21 cellular contexts compared by ENCODE assay signal in the genomic region with DNA sequence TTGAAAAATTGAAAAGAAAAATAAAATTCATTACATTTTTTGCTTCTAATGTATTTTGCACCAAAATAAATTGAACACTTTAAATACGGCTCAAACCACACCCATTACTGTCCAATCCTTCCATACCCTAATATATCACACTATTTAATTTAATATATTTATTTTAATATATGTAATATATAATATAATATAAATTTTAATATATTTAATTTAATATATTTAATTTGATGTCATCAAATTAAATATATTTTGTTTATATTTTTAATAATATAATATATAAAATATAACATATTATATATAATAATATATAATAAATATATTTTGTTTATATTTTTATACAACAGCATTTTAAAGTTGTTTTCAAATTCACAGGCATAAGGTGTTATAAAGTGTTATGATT. TPM values are rescaled to one million over a fixed set of nuclear protein-coding genes. Genes with fewer than 3 reads are reported as not detected.
DNase-seq lines count a peak whose midpoint lies in the region; ATAC-seq, FAIRE-seq and TF ChIP-seq lines count a peak whose summit lies in the region.
"Had no signal": no experiment of that assay in that cellular context is flagged by ENCODE, and none has a peak within 500 bp of the region (broad histone marks: within the 10 kb centered on the region; RNA-seq: fewer than 3 reads in every experiment).

No MANE protein-coding gene starts in this region.

- H3K27ac ChIP-seq in small intestine (ENCODE audit: low read depth in 1 of 2, low read length in 1 of 2), result no peak overlapping the region

- no peak overlapping the region for H3K4me3 Mint-ChIP-seq in WTC11
- no peak overlapping the region for H3K4me3 Mint-ChIP-seq in stimulated activated effector memory CD8-positive, alpha-beta T cell treated with anti-CD3 and anti-CD28 coated beads, Interleukin-12 subunit alpha, Interleukin-12 subunit beta, amount 100 ng/mL, for 72 hours
- H3K4me3 Mint-ChIP-seq: CD4-positive, alpha-beta memory T cell; GM23338; H9 had no signal

- FAIRE-seq in G401.6 (lab: Jason Lieb, UNC), result peak; percentile 99
- peak; percentile 70 for FAIRE-seq in frontal cortex (lab: Jason Lieb, UNC)
- peak; percentile 98 for FAIRE-seq in small intestine (lab: Jason Lieb, UNC)
- FAIRE-seq: GM12878, GM19239 had no signal

- ATAC-seq in WTC11, result no peak
- ATAC-seq in stimulated activated effector memory CD8-positive, alpha-beta T cell treated with anti-CD3 and anti-CD28 coated beads, Interleukin-12 subunit alpha, Interleukin-12 subunit beta, amount 100 ng/mL, for 72 hours, result no peak
- ATAC-seq: GM12878, GM23338, HCT116 had no signal

- WGBS in small intestine, 3 donors, result 76 to 93% (median 88%) methylated on average over 1 of the region's 1 CpG

- H3K27ac Mint-ChIP-seq in WTC11, result no peak overlapping the region
- no peak overlapping the region for H3K27ac Mint-ChIP-seq in stimulated activated effector memory CD8-positive, alpha-beta T cell treated with anti-CD3 and anti-CD28 coated beads, Interleukin-12 subunit alpha, Interleukin-12 subunit beta, amount 100 ng/mL, for 72 hours
- H3K27ac Mint-ChIP-seq: CD4-positive, alpha-beta memory T cell; GM23338; H9 had no signal

- H3K36me3 ChIP-seq in small intestine (ENCODE audit: control insufficient read depth in 2 of 2, insufficient read depth in 2 of 2, low read length in 2 of 2), result no peaks in the 10 kb centered on the region

- H3K9me3 ChIP-seq in small intestine (ENCODE audit: control insufficient read depth, low read depth), result no peaks in the 10 kb centered on the region

- no peak overlapping the region for H3K4me3 ChIP-seq in small intestine (ENCODE audit: low read depth in 1 of 2, low read length in 2 of 2)
- H3K4me3 ChIP-seq: GM12878, GM23338 had no signal

- POLR2A ChIA-PET in WTC11 (lab: Charles Lee), result no interaction called here

- no peaks in the 10 kb centered on the region for H3K27me3 ChIP-seq in small intestine (ENCODE audit: control insufficient read depth in 2 of 2, insufficient read depth in 2 of 2, low read length in 2 of 2)

- CTCF ChIA-PET in WTC11 (lab: Charles Lee), result no interaction called here

- H3K4me1 ChIP-seq in small intestine (ENCODE audit: control insufficient read depth in 2 of 2, insufficient read depth in 1 of 2, low read depth in 1 of 2, low read length in 1 of 2), result no peaks in the 10 kb centered on the region

- H3K27me3 Mint-ChIP-seq in WTC11 (ENCODE audit: low read depth), result no peaks in the 10 kb centered on the region

- no peak for DNase-seq in WTC11 (ENCODE audit: low spot score)
- DNase-seq in frontal cortex (ENCODE audit: low spot score in 2 of 2), result no peak
- DNase-seq in small intestine, result no peak
- no peak for DNase-seq in NK-92 (lab: John Stamatoyannopoulos, UW; ENCODE audit: unreplicated experiment)
- no peak for DNase-seq in stimulated activated effector memory CD8-positive, alpha-beta T cell treated with anti-CD3 and anti-CD28 coated beads, Interleukin-12 subunit alpha, Interleukin-12 subunit beta, amount 100 ng/mL, for 72 hours (ENCODE audit: low spot score in 2 of 2)
- DNase-seq in NCI-H1417 treated with DMSO at 0.1 percent for 48 hours (lab: John Stamatoyannopoulos, UW), result no peak
- DNase-seq: 8988T; C1 segment of cervical spinal cord; Calu3; CD4-positive, alpha-beta memory T cell; COR-L47; DMS53; DMS79 treated with DMSO at 0.1 percent for 48 hours; H9 had no signal

- TF ChIP-seq CTCF in WTC11 (IDR thresholded peaks at IDR 0.05), result no peak

- H3K4me1 Mint-ChIP-seq in WTC11, result no peaks in the 10 kb centered on the region
- H3K4me1 Mint-ChIP-seq in stimulated activated effector memory CD8-positive, alpha-beta T cell treated with anti-CD3 and anti-CD28 coated beads, Interleukin-12 subunit alpha, Interleukin-12 subunit beta, amount 100 ng/mL, for 72 hours, result no peaks in the 10 kb centered on the region
- H3K4me1 Mint-ChIP-seq: CD4-positive, alpha-beta memory T cell; GM23338 had no signal

- H3K9me3 Mint-ChIP-seq in WTC11, result peaks cover 16% of the 10 kb centered on the region
- peaks cover 7% of the 10 kb centered on the region for H3K9me3 Mint-ChIP-seq in stimulated activated effector memory CD8-positive, alpha-beta T cell treated with anti-CD3 and anti-CD28 coated beads, Interleukin-12 subunit alpha, Interleukin-12 subunit beta, amount 100 ng/mL, for 72 hours

- H3K36me3 Mint-ChIP-seq in WTC11, result peaks cover 4% of the 10 kb centered on the region; the same call in 1 of the 2 replicates
- no peaks in the 10 kb centered on the region for H3K36me3 Mint-ChIP-seq in stimulated activated effector memory CD8-positive, alpha-beta T cell treated with anti-CD3 and anti-CD28 coated beads, Interleukin-12 subunit alpha, Interleukin-12 subunit beta, amount 100 ng/mL, for 72 hours
- H3K36me3 Mint-ChIP-seq: CD4-positive, alpha-beta memory T cell had no signal

TF ChIP-seq in WTC11, 78 proteins besides CTCF, POLR2A, EP300 and RAD21:
- no peak for TF ChIP-seq ZNF219 (CRISPR knock-in tag; IDR thresholded peaks at IDR 0.05; ENCODE audit: borderline replicate concordance)
- no peak for TF ChIP-seq JUN (CRISPR knock-in tag; IDR thresholded peaks at IDR 0.05)
- peak; percentile 96 for TF ChIP-seq HMGA2 (CRISPR knock-in tag; IDR thresholded peaks at IDR 0.05)
- TF ChIP-seq, protein P1, sequence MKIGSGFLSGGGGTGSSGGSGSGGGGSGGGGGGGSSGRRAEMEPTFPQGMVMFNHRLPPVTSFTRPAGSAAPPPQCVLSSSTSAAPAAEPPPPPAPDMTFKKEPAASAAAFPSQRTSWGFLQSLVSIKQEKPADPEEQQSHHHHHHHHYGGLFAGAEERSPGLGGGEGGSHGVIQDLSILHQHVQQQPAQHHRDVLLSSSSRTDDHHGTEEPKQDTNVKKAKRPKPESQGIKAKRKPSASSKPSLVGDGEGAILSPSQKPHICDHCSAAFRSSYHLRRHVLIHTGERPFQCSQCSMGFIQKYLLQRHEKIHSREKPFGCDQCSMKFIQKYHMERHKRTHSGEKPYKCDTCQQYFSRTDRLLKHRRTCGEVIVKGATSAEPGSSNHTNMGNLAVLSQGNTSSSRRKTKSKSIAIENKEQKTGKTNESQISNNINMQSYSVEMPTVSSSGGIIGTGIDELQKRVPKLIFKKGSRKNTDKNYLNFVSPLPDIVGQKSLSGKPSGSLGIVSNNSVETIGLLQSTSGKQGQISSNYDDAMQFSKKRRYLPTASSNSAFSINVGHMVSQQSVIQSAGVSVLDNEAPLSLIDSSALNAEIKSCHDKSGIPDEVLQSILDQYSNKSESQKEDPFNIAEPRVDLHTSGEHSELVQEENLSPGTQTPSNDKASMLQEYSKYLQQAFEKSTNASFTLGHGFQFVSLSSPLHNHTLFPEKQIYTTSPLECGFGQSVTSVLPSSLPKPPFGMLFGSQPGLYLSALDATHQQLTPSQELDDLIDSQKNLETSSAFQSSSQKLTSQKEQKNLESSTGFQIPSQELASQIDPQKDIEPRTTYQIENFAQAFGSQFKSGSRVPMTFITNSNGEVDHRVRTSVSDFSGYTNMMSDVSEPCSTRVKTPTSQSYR (CRISPR knock-in tag; IDR thresholded peaks at IDR 0.05), result no peak
- TF ChIP-seq NR1H2 (CRISPR knock-in tag; IDR thresholded peaks at IDR 0.05), result no peak
TF ChIP-seq in WTC11: peak in this region for 1.

RNA-seq across cellular contexts. Expression of a gene that starts 15.7 kb away (rescaled TPM):
- total RNA-seq in WTC11 (2021) (2.9 to 3.3 TPM (median 2.9 TPM) in 3 replicates), frontal cortex (3.3 TPM)
- polyA plus RNA-seq in small intestine, result not detected
- total RNA-seq: A673; CD4-positive, alpha-beta memory T cell; GM12878 had no signal
- polyA plus RNA-seq: BJ; CD4-positive, alpha-beta memory T cell had no signal

RNA-seq across cellular contexts. Expression of a gene that starts 53.0 kb away (rescaled TPM):
- total RNA-seq in WTC11 (2021) (50.3 to 59.2 TPM (median 56.2 TPM) in 3 replicates), frontal cortex (103 TPM)
- polyA plus RNA-seq in small intestine, result 10 to 100 TPM in 2 of 3 donors, 1 to 10 TPM in 1; 8.6 to 16.8 (median 12.1) TPM
